8 cellular contexts compared by ENCODE assay signal in the genomic region with DNA sequence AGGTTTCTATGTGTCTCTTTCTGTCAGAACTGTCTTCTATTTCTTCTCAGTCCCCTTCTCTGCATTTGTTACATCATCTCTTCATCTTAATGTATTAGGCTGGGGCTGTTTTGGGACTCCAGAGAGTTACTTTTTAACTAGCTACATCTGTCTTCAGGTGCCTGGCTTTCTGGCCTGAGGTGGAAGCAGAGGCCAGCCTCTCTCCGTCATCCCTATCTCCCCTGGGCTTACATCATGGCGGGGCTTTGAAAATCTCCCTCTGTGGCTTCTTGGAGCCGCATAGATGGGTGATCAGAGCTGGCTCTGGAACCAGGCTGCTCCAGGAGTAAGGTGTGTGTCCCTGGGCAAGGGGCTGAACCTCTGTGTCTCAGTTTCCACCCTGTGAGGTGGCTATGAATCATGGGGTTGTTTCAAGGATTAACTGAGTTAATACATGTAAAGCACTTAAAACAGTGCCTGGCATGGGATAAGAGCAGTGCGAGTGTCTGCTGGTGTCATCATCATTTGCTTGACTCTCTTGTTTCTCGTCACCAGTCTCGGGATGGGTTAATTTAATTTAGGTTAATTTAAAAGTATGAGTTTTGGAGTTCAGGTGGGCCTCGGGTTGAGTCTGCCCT. TPM values are rescaled to one million over a fixed set of nuclear protein-coding genes. Genes with fewer than 3 reads are reported as not detected.
A peak's percentile ranks its signal among the peaks of the same experiment; 100 is the strongest.
DNase-seq lines count a peak whose midpoint lies in the region; ATAC-seq, FAIRE-seq and TF ChIP-seq lines count a peak whose summit lies in the region.

No MANE protein-coding gene starts in this region.

- H3K9me3 ChIP-seq in heart left ventricle (no peaks in the 10 kb centered on the region), liver (ENCODE audit: control insufficient read depth in 4 of 4, low read length in 3 of 4) (no peaks in the 10 kb centered on the region), transverse colon (no peaks in the 10 kb centered on the region), sigmoid colon (no peaks in the 10 kb centered on the region)

- H3K27ac ChIP-seq in heart left ventricle: peak overlapping the region; percentile 37 to 99 (median 88)
- H3K27ac ChIP-seq in liver (ENCODE audit: low read depth in 1 of 2, low read length in 2 of 2): peak overlapping the region; percentile 80 to 89
- peak overlapping the region; percentile 59 to 99 (median 95) for H3K27ac ChIP-seq in transverse colon
- peak overlapping the region in 2 of 4 donors; percentile 3 to 4 for H3K27ac ChIP-seq in sigmoid colon

- peaks cover 12 to 65% (median 37%) of the 10 kb centered on the region in 12 donors for H3K4me1 ChIP-seq in heart left ventricle
- H3K4me1 ChIP-seq in liver (ENCODE audit: control insufficient read depth in 4 of 4, insufficient read depth in 4 of 4, low read length in 3 of 4): peaks cover 12 to 78% (median 69%) of the 10 kb centered on the region in 4 donors
- peaks cover 22 to 66% (median 38%) of the 10 kb centered on the region in 4 donors for H3K4me1 ChIP-seq in transverse colon
- H3K4me1 ChIP-seq in sigmoid colon: peaks cover 0 to 55% (median 42%) of the 10 kb centered on the region in 4 donors

- H3K36me3 ChIP-seq in heart left ventricle (peaks cover 2 to 63% (median 53%) of the 10 kb centered on the region in 9 donors), liver (ENCODE audit: control insufficient read depth in 4 of 4, insufficient read depth in 3 of 4, low read depth in 1 of 4, low read length in 3 of 4) (peaks cover 3 to 31% (median 12%) of the 10 kb centered on the region in 4 donors), transverse colon (peaks cover 0 to 12% (median 6%) of the 10 kb centered on the region in 4 donors), sigmoid colon (peaks cover 4 to 55% (median 37%) of the 10 kb centered on the region in 4 donors)

- TF ChIP-seq EP300 in transverse colon (IDR thresholded peaks at IDR 0.05; ENCODE audit: low read depth): no peak
- no peak for TF ChIP-seq EP300 in sigmoid colon (IDR thresholded peaks at IDR 0.05)

- H3K36me3 Mint-ChIP-seq in activated naive CD4-positive, alpha-beta T cell treated with anti-CD3 and anti-CD28 coated beads, Interleukin-2, amount 50 U/mL, for 72 hours: peaks cover 29 to 32% of the 10 kb centered on the region in 2 donors

- TF ChIP-seq CTCF in heart left ventricle (IDR thresholded peaks at IDR 0.05): no peak
- TF ChIP-seq CTCF in liver (IDR thresholded peaks at IDR 0.05; ENCODE audit: low read depth, low read length, missing input control): no peak
- TF ChIP-seq CTCF in transverse colon (IDR thresholded peaks at IDR 0.05): no peak
- TF ChIP-seq CTCF in sigmoid colon (IDR thresholded peaks at IDR 0.05): no peak

- peak overlapping the region; percentile 17 to 76 for H3K27ac Mint-ChIP-seq in activated naive CD4-positive, alpha-beta T cell treated with anti-CD3 and anti-CD28 coated beads, Interleukin-2, amount 50 U/mL, for 72 hours

- in situ Hi-C loops in transverse colon (cut with MboI; ENCODE audit: low pct_ligation_motif_present in 1 of 4, low pct_unique_long_range_greater_than_20kb in 1 of 4, low sequenced_read_pairs in 3 of 4): no loop called here

- H3K4me3 ChIP-seq in heart left ventricle (peak overlapping the region in 9 of 12 donors; percentile 4 to 99 (median 78)), liver (ENCODE audit: low read depth in 1 of 3, low read length in 3 of 3) (peak overlapping the region in 2 of 3 donors; percentile 41 to 99), transverse colon (peak overlapping the region in 2 of 4 donors; percentile 65 to 99), sigmoid colon (no peak overlapping the region)

- TF ChIP-seq POLR2A in heart left ventricle (IDR thresholded peaks at IDR 0.05) (no peak), transverse colon (IDR thresholded peaks at IDR 0.05) (no peak), sigmoid colon (IDR thresholded peaks at IDR 0.05) (no peak)

- H3K9me3 Mint-ChIP-seq in activated naive CD4-positive, alpha-beta T cell treated with anti-CD3 and anti-CD28 coated beads, Interleukin-2, amount 50 U/mL, for 72 hours: no peaks in the 10 kb centered on the region

- no peak for FAIRE-seq in urothelium cell line (lab: Jason Lieb, UNC)

- H3K27me3 ChIP-seq in heart left ventricle (no peaks in the 10 kb centered on the region), liver (ENCODE audit: control insufficient read depth in 4 of 4, insufficient read depth in 4 of 4, low read length in 3 of 4) (no peaks in the 10 kb centered on the region), transverse colon (no peaks in the 10 kb centered on the region), sigmoid colon (no peaks in the 10 kb centered on the region)

- 67 to 75% (median 74%) methylated on average over 7 of the region's 7 CpGs for WGBS in heart left ventricle, 4 donors
- WGBS in liver: 68% methylated on average over 7 of the region's 7 CpGs
- WGBS in transverse colon (ENCODE audit: low coverage in 1 of 2), 2 donors: 56 to 69% methylated on average over 3 to 7 of the region's 7 CpGs
- WGBS in sigmoid colon, 2 donors: 50 to 71% methylated on average over 7 of the region's 7 CpGs

- intact Hi-C loops in heart left ventricle (cut with DNase I): no loop called here
- intact Hi-C loops in Right ventricle myocardium inferior (cut with DNase I): no loop called here
- intact Hi-C loops in transverse colon (cut with DNase I; ENCODE audit: low total_unique reads): no loop called here
- intact Hi-C loops in sigmoid colon (cut with DNase I): loop anchor here (10.0 kb wide), 1 partner anchor 612 kb away; a partner anchor contains a TSS

- DNase-seq in heart left ventricle: no peak
- DNase-seq in Right ventricle myocardium inferior (ENCODE audit: missing footprints): no peak
- no peak for DNase-seq in activated naive CD4-positive, alpha-beta T cell treated with anti-CD3 and anti-CD28 coated beads, Interleukin-2, amount 50 U/mL, for 72 hours (ENCODE audit: low spot score in 2 of 2)
- DNase-seq in transverse colon: no peak
- no peak for DNase-seq in urothelium cell line (ENCODE audit: low spot score)
- no peak for DNase-seq in sigmoid colon
- DNase-seq in iPS-NIHi7 (ENCODE audit: extremely low spot score): no peak

- ATAC-seq in heart left ventricle (no peak), Right ventricle myocardium inferior (no peak)
- peak in 1 of 2 donors; percentile 17 for ATAC-seq in activated naive CD4-positive, alpha-beta T cell treated with anti-CD3 and anti-CD28 coated beads, Interleukin-2, amount 50 U/mL, for 72 hours

- no peak for TF ChIP-seq RAD21 in liver (IDR thresholded peaks at IDR 0.05)

- H3K9ac ChIP-seq in liver (ENCODE audit: low read depth in 1 of 2, low read length in 2 of 2): peak overlapping the region; percentile 27 to 76

RNA-seq across cellular contexts. Expression of a gene that starts 2.0 kb away (rescaled TPM):
- total RNA-seq in heart left ventricle: 100 to 1,000 TPM; 125 to 377 (median 189) TPM
- polyA plus RNA-seq in heart left ventricle: 100 to 1,000 TPM; 177 to 188 TPM
- 213 TPM for total RNA-seq in Right ventricle myocardium inferior
- 10 to 100 TPM; 23.1 to 46.4 TPM for total RNA-seq in activated naive CD4-positive, alpha-beta T cell treated with anti-CD3 and anti-CD28 coated beads, Interleukin-2, amount 50 U/mL, for 72 hours
- 100 to 1,000 TPM in 1 of 2 donors, 10 to 100 TPM in 1; 49.0 to 107 TPM for total RNA-seq in liver
- 100 to 1,000 TPM in 1 of 2 donors, 10 to 100 TPM in 1; 18.6 to 117 TPM for polyA plus RNA-seq in liver
- total RNA-seq in transverse colon: 100 to 1,000 TPM; 121 to 242 (median 185) TPM
- total RNA-seq in sigmoid colon: 10 to 100 TPM; 22.8 to 54.3 (median 34.6) TPM
- polyA plus RNA-seq in sigmoid colon: 100 to 1,000 TPM; 137 to 162 (median 146) TPM

RNA-seq across cellular contexts. Expression of a gene that starts 22.2 kb away (rescaled TPM):
- total RNA-seq in heart left ventricle (10 to 100 TPM; 39.9 to 88.1 (median 69.9) TPM), Right ventricle myocardium inferior (74.5 TPM), liver (10 to 100 TPM; 49.4 to 66.6 TPM), transverse colon (100 to 1,000 TPM; 112 to 185 (median 130) TPM), sigmoid colon (10 to 100 TPM; 52.1 to 79.7 (median 65.4) TPM)
- polyA plus RNA-seq in heart left ventricle (100 to 1,000 TPM in 1 of 2 donors, 10 to 100 TPM in 1; 72.7 to 104 TPM), liver (10 to 100 TPM in 1 of 2 donors, 1 to 10 TPM in 1; 8.6 to 53.1 TPM), sigmoid colon (100 to 1,000 TPM in 1 of 3 donors, 10 to 100 TPM in 2; 81.7 to 162 (median 86.9) TPM)
- total RNA-seq in activated naive CD4-positive, alpha-beta T cell treated with anti-CD3 and anti-CD28 coated beads, Interleukin-2, amount 50 U/mL, for 72 hours: 100 to 1,000 TPM; 270 to 312 TPM

RNA-seq across cellular contexts. Expression of a gene that starts 29.0 kb away (rescaled TPM):
- total RNA-seq in heart left ventricle (10 to 100 TPM; 11.7 to 25.8 (median 16.5) TPM), Right ventricle myocardium inferior (17.4 TPM), liver (1 to 10 TPM; 3.6 to 5.6 TPM), transverse colon (10 to 100 TPM in 2 of 4 donors, 1 to 10 TPM in 2; 3.7 to 15.1 (median 8.4) TPM), sigmoid colon (10 to 100 TPM; 16.6 to 22.9 (median 20.2) TPM)
- polyA plus RNA-seq in heart left ventricle (10 to 100 TPM; 11.9 to 27.7 TPM), liver (10 to 100 TPM in 1 of 2 donors, 1 to 10 TPM in 1; 6.1 to 13.5 TPM), sigmoid colon (10 to 100 TPM in 2 of 3 donors, 1 to 10 TPM in 1; 5.5 to 10.8 (median 10.0) TPM)
- 10 to 100 TPM in 1 of 2 donors, 1 to 10 TPM in 1; 2.9 to 13.6 TPM for total RNA-seq in activated naive CD4-positive, alpha-beta T cell treated with anti-CD3 and anti-CD28 coated beads, Interleukin-2, amount 50 U/mL, for 72 hours

RNA-seq across cellular contexts. Expression of a gene that starts 33.5 kb away (rescaled TPM):
- total RNA-seq in heart left ventricle: 10 to 100 TPM in 2 of 9 donors, 1 to 10 TPM in 7; 4.7 to 12.7 (median 7.2) TPM
- polyA plus RNA-seq in heart left ventricle: 1 to 10 TPM; 5.5 to 9.3 TPM
- total RNA-seq in Right ventricle myocardium inferior: 7.4 TPM
- total RNA-seq in activated naive CD4-positive, alpha-beta T cell treated with anti-CD3 and anti-CD28 coated beads, Interleukin-2, amount 50 U/mL, for 72 hours: 10 to 100 TPM; 39.9 to 40.0 TPM
- total RNA-seq in liver: 1 to 10 TPM; 2.1 to 7.3 TPM
- 1 to 10 TPM; 4.8 to 5.6 TPM for polyA plus RNA-seq in liver
- total RNA-seq in transverse colon: 10 to 100 TPM in 2 of 4 donors, 1 to 10 TPM in 2; 4.1 to 19.7 (median 10.0) TPM
- total RNA-seq in sigmoid colon: 10 to 100 TPM; 18.2 to 43.2 (median 24.5) TPM
- polyA plus RNA-seq in sigmoid colon: 10 to 100 TPM; 17.1 to 24.4 (median 23.4) TPM

RNA-seq across cellular contexts. Expression of a gene that starts 36.2 kb away (rescaled TPM):
- 10 to 100 TPM; 17.0 to 41.5 (median 21.2) TPM for total RNA-seq in heart left ventricle
- polyA plus RNA-seq in heart left ventricle: 10 to 100 TPM in 1 of 2 donors, 1 to 10 TPM in 1; 8.2 to 18.4 TPM
- total RNA-seq in Right ventricle myocardium inferior: 13.2 TPM
- total RNA-seq in activated naive CD4-positive, alpha-beta T cell treated with anti-CD3 and anti-CD28 coated beads, Interleukin-2, amount 50 U/mL, for 72 hours: 10 to 100 TPM; 18.2 to 33.9 TPM
- total RNA-seq in liver: 1 to 10 TPM; 2.6 to 5.0 TPM
- 1 to 10 TPM; 5.1 to 5.2 TPM for polyA plus RNA-seq in liver
- 100 to 1,000 TPM in 1 of 4 donors, 10 to 100 TPM in 3; 15.2 to 154 (median 25.7) TPM for total RNA-seq in transverse colon
- total RNA-seq in sigmoid colon: 10 to 100 TPM; 23.5 to 45.5 (median 31.1) TPM
- polyA plus RNA-seq in sigmoid colon: 10 to 100 TPM; 10.4 to 27.9 (median 13.8) TPM

Comparison
In these comparisons a context has a peak if more than half of its experiments do, and no peak if none do; other contexts are left out.
1. H3K4me3 ChIP-seq: peak in heart left ventricle (9 of 12) and liver (2 of 3); none in sigmoid colon (0 of 4).